Comparison of ENCODE assay signal across 13 cellular contexts in the genomic region with DNA sequence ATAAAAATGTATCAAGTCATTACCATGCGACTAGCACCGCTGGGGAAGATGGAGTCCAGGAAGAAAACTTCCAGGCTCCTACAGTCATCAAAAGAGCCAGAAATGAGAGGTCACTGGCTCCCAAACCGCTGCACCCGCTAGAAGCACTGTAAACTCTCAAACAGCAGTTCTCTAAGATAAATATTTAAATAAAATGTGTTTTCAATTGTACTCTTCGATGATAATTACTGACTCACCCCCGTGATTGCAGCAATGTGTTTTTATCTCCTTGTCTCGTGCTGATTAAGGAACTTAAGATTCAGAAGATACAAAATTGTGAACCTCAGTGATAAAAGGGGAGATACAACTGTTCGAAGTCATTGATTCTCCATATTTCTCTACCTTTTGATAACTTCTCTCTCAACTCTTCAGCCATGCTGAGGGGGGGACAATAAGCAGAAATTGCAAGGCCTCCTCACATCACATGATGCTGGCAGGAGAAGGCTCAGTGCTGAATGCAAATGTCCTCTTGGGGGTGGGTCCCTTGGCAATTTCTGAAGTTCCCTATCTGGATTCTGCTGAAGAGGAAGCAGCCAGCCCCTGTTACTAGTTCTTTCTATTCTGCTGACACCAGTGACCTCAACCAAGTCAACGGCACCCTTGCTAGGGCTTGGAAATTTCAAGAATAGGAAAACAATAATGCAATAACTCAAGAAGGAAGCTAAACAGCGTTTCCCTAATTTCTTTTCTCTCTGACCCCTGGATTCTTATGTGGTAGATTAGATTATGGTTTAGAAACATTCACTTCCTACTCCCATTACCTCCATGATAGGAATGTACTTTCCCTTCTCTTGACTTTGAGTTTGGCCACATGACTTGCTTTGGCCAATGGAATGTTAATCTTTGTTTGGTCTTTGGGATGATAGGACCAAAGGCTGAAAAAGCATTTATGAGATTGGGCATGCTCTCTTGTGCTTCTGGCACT. TPM values are rescaled to one million over a fixed set of nuclear protein-coding genes. Genes with fewer than 3 reads are reported as not detected.
A peak's percentile ranks its signal among the peaks of the same experiment; 100 is the strongest.
DNase-seq lines count a peak whose midpoint lies in the region; ATAC-seq and TF ChIP-seq lines count a peak whose summit lies in the region.
"Had no signal": no experiment of that assay in that cellular context is flagged by ENCODE, and none has a peak within 500 bp of the region (broad histone marks: within the 10 kb centered on the region; RNA-seq: fewer than 3 reads in every experiment).

No MANE protein-coding gene starts in this region.

- DNase-seq in breast epithelium (ENCODE audit: low spot score in 2 of 2): no peak
- no peak for DNase-seq in mammary epithelial cell
- DNase-seq in activated B cell treated with CpG ODN at 0.5 μM for 24 hours: no peak
- no peak for DNase-seq in hepatocyte (ENCODE audit: low spot score)
- peak in 1 of 2 donors; percentile 52 for DNase-seq in upper lobe of left lung
- no peak for DNase-seq in Ammon's horn (ENCODE audit: low spot score)
- no peak for DNase-seq in NCI-H1092 treated with DMSO at 0.1 percent for 48 hours (lab: John Stamatoyannopoulos, UW)
- DNase-seq: activated CD4-positive, CD25-positive, alpha-beta regulatory T cell treated with anti-CD3 and anti-CD28 coated beads, Interleukin-2, amount 50 U/mL, for 72 hours; hypothalamus; NCI-H1694 treated with DMSO at 0.1 percent for 48 hours; nephron progenitor cell had no signal

- no peaks in the 10 kb centered on the region for H4K20me1 ChIP-seq in mammary epithelial cell (ENCODE audit: insufficient read depth, low read length)
- no peaks in the 10 kb centered on the region for H4K20me1 ChIP-seq in hepatocyte (ENCODE audit: insufficient read depth, poor library complexity, severe bottlenecking)

- POLR2A ChIA-PET in activated B cell treated with CpG ODN at 0.5 μM for 24 hours (lab: Charles Lee): no interaction called here

- H3K27ac Mint-ChIP-seq in activated B cell treated with CpG ODN at 0.5 μM for 24 hours: no peak overlapping the region
- H3K27ac Mint-ChIP-seq: nephron progenitor cell had no signal

- intact Hi-C loops in breast epithelium (cut with DNase I; ENCODE audit: low total_unique reads) (no loop called here), mammary epithelial cell (cut with micrococcal nuclease) (no loop called here), activated B cell treated with CpG ODN at 0.5 μM for 24 hours (cut with micrococcal nuclease) (no loop called here)

- TF ChIP-seq POLR2A in breast epithelium (IDR thresholded peaks at IDR 0.05) (no peak), upper lobe of left lung (IDR thresholded peaks at IDR 0.05) (no peak)

- BruUV-seq in mammary epithelial cell (replicated peaks; lab: Mats Ljungman, UMichigan): no TSS peak

- peaks cover 6% of the 10 kb centered on the region for H3K9me3 Mint-ChIP-seq in activated B cell treated with CpG ODN at 0.5 μM for 24 hours

- no peaks in the 10 kb centered on the region for H3K9me3 ChIP-seq in breast epithelium
- H3K9me3 ChIP-seq in mammary epithelial cell (replicated peaks; ENCODE audit: insufficient read depth, low read length): no peaks in the 10 kb centered on the region
- H3K9me3 ChIP-seq in hepatocyte (ENCODE audit: low read depth): no peaks in the 10 kb centered on the region
- no peaks in the 10 kb centered on the region for H3K9me3 ChIP-seq in upper lobe of left lung

- no peaks in the 10 kb centered on the region for H3K27me3 ChIP-seq in breast epithelium
- H3K27me3 ChIP-seq in mammary epithelial cell (ENCODE audit: insufficient read depth, low read length): no peaks in the 10 kb centered on the region
- H3K27me3 ChIP-seq in hepatocyte: no peaks in the 10 kb centered on the region
- H3K27me3 ChIP-seq in upper lobe of left lung: no peaks in the 10 kb centered on the region

- no peak for TF ChIP-seq EP300 in upper lobe of left lung (IDR thresholded peaks at IDR 0.05)

- ATAC-seq in activated B cell treated with CpG ODN at 0.5 μM for 24 hours (ENCODE audit: low read depth): peak; percentile 70
- peak; percentile 56 to 82 for ATAC-seq in upper lobe of left lung (ENCODE audit: low FRiP score in 2 of 2)
- no peak for ATAC-seq in HG02642 (IDR thresholded peaks at IDR 0.05; ENCODE audit: poor library complexity, unreplicated experiment)

- no peak overlapping the region for H3K4me3 ChIP-seq in breast epithelium
- no peak overlapping the region for H3K4me3 ChIP-seq in mammary epithelial cell (replicated peaks in 1 of 3; ENCODE audit: insufficient read depth in 1 of 3, low read depth in 2 of 3, low read length in 3 of 3)
- H3K4me3 ChIP-seq in hepatocyte: no peak overlapping the region
- H3K4me3 ChIP-seq in upper lobe of left lung: no peak overlapping the region
- H3K4me3 ChIP-seq: coronary artery had no signal

- no peaks in the 10 kb centered on the region for H3K9me2 ChIP-seq in hepatocyte (replicated peaks; ENCODE audit: insufficient read depth)

- no peak overlapping the region for H3K9ac ChIP-seq in mammary epithelial cell (ENCODE audit: insufficient read depth, low read length)

- H3K4me3 Mint-ChIP-seq in activated B cell treated with CpG ODN at 0.5 μM for 24 hours: no peak overlapping the region
- H3K4me3 Mint-ChIP-seq: nephron progenitor cell had no signal

- CTCF ChIA-PET in mammary epithelial cell (lab: Charles Lee; ENCODE audit: low non-redundant PET) (no interaction called here), activated B cell treated with CpG ODN at 0.5 μM for 24 hours (lab: Charles Lee) (no interaction called here)

- dilution Hi-C loops in mammary epithelial cell (cut with HindIII; ENCODE audit: low sequenced_read_pairs): no loop called here

- WGBS in mammary epithelial cell (ENCODE audit: low coverage, missing lambda C conversion rate): 82% methylated on average over 10 of the region's 10 CpGs
- whole genome bisulfite sequencing in hepatocyte (ENCODE audit: low lambda C conversion rate, missing lambda C conversion rate): 52% methylated on average over 10 of the region's 10 CpGs
- WGBS in upper lobe of left lung, 2 donors: 39 to 40% methylated on average over 10 of the region's 10 CpGs

- H3K79me2 ChIP-seq in mammary epithelial cell (ENCODE audit: insufficient read depth, low read length) (no peaks in the 10 kb centered on the region), hepatocyte (no peaks in the 10 kb centered on the region)

- H2AFZ ChIP-seq in mammary epithelial cell (ENCODE audit: low read depth, low read length): no peak overlapping the region
- no peak overlapping the region for H2AFZ ChIP-seq in hepatocyte

- H3K27ac ChIP-seq in breast epithelium (peak overlapping the region; percentile 38 to 79), mammary epithelial cell (ENCODE audit: insufficient read depth, low read depth, low read length) (no peak overlapping the region), hepatocyte (no peak overlapping the region), upper lobe of left lung (peak overlapping the region in 1 of 4 donors; percentile 49)

- no peak overlapping the region for H3K4me2 ChIP-seq in mammary epithelial cell (ENCODE audit: insufficient read depth, low read depth, low read length)
- peak overlapping the region; percentile 6 for H3K4me2 ChIP-seq in hepatocyte

- H3K4me1 ChIP-seq in breast epithelium: no peaks in the 10 kb centered on the region
- H3K4me1 ChIP-seq in mammary epithelial cell (ENCODE audit: insufficient read depth, low read length): no peaks in the 10 kb centered on the region
- no peaks in the 10 kb centered on the region for H3K4me1 ChIP-seq in hepatocyte (ENCODE audit: insufficient read depth)
- peaks cover 0 to 7% (median 3%) of the 10 kb centered on the region in 4 donors for H3K4me1 ChIP-seq in upper lobe of left lung

- H3K27me3 Mint-ChIP-seq in activated B cell treated with CpG ODN at 0.5 μM for 24 hours: no peaks in the 10 kb centered on the region

- TF ChIP-seq CTCF in breast epithelium (IDR thresholded peaks at IDR 0.05): no peak
- TF ChIP-seq CTCF in mammary epithelial cell (conservative IDR thresholded peaks at IDR 0.05 in 1 of 2, IDR thresholded peaks at IDR 0.05 in 1 of 2; ENCODE audit: extremely low read depth in 1 of 2, insufficient read depth in 1 of 2, low read depth in 1 of 2, low read length in 2 of 2): no peak
- TF ChIP-seq CTCF in activated B cell treated with CpG ODN at 0.5 μM for 24 hours (IDR thresholded peaks at IDR 0.05): no peak
- no peak for TF ChIP-seq CTCF in hepatocyte (IDR thresholded peaks at IDR 0.05; ENCODE audit: poor library complexity)
- TF ChIP-seq CTCF in upper lobe of left lung (IDR thresholded peaks at IDR 0.05): no peak

- H3K4me1 Mint-ChIP-seq in activated B cell treated with CpG ODN at 0.5 μM for 24 hours: peaks cover 8% of the 10 kb centered on the region
- H3K4me1 Mint-ChIP-seq: nephron progenitor cell had no signal

- no peaks in the 10 kb centered on the region for H3K36me3 Mint-ChIP-seq in activated B cell treated with CpG ODN at 0.5 μM for 24 hours (ENCODE audit: low read depth)

- H3K36me3 ChIP-seq in breast epithelium: no peaks in the 10 kb centered on the region
- H3K36me3 ChIP-seq in mammary epithelial cell (ENCODE audit: insufficient read depth, low read length): no peaks in the 10 kb centered on the region
- no peaks in the 10 kb centered on the region for H3K36me3 ChIP-seq in hepatocyte (replicated peaks; ENCODE audit: insufficient read depth, low read depth)
- no peaks in the 10 kb centered on the region for H3K36me3 ChIP-seq in upper lobe of left lung

- in situ Hi-C loops in mammary epithelial cell (cut with MboI; ENCODE audit: low sequenced_read_pairs in 2 of 2): loop anchor here in 1 of 2 donors (25.0 kb wide), 1 partner anchor 1092 kb away; no protein-coding TSS in a partner anchor

RNA-seq across cellular contexts. Expression of gene FOXP1, which starts 46.0 kb away (rescaled TPM):
- total RNA-seq in breast epithelium (100 to 1,000 TPM in 2 of 3 donors, 10 to 100 TPM in 1; 61.9 to 267 (median 146) TPM), mammary epithelial cell (10 to 100 TPM; 49.5 to 62.5 TPM), activated B cell treated with CpG ODN at 0.5 μM for 24 hours (491 and 563 TPM in 2 replicates), hepatocyte (94.2 and 99.8 TPM in 2 replicates), upper lobe of left lung (100 to 1,000 TPM; 103 to 248 (median 134) TPM)
- polyA plus RNA-seq in mammary epithelial cell (34.2 TPM), hepatocyte (76.8 and 91.5 TPM in 2 replicates)
- 87.2 TPM for polyA minus RNA-seq in mammary epithelial cell

Comparison
In these comparisons a context has a peak if more than half of its experiments do, and no peak if none do; other contexts are left out.
1. H3K27ac ChIP-seq: peak in breast epithelium (2 of 2); none in mammary epithelial cell (single experiment) and hepatocyte (single experiment).